In genomic region chr4:126647320-126647719, GRCh38 we compare ENCODE assay signal across 7 cellular contexts.
"Had no signal": no experiment of that assay in that cellular context is flagged by ENCODE, and none has a peak within 500 bp of the region (broad histone marks: within the 10 kb centered on the region; RNA-seq: fewer than 3 reads in every experiment).

No MANE protein-coding gene starts in this region.

- H3K4me2 ChIP-seq: GM23338 had no signal

- ATAC-seq: GM23338 had no signal

- H3K4me3 ChIP-seq: GM23338 had no signal

- FAIRE-seq: H1, H54, HTR-8/SVneo had no signal

- H2AFZ ChIP-seq: GM23338 had no signal

- DNase-seq: H9, HCEC 1CT, KBM-7 had no signal
